ENCODE assay signal across 17 cellular contexts in genomic region chr11:47786373-47786772, GRCh38. TPM values are rescaled to one million over a fixed set of nuclear protein-coding genes. Genes with fewer than 3 reads are reported as not detected.
DNase-seq lines count a peak whose midpoint lies in the region; ATAC-seq, FAIRE-seq and TF ChIP-seq lines count a peak whose summit lies in the region.
"Had no signal": no experiment of that assay in that cellular context is flagged by ENCODE, and none has a peak within 500 bp of the region (broad histone marks: within the 10 kb centered on the region; RNA-seq: fewer than 3 reads in every experiment).

No MANE protein-coding gene starts in this region.

- H3K4me3 ChIP-seq in bronchial epithelial cell (ENCODE audit: low read depth, low read length): no peak overlapping the region
- H3K4me3 ChIP-seq in right cardiac atrium (ENCODE audit: low read length): no peak overlapping the region
- H3K4me3 ChIP-seq: coronary artery, thoracic aorta had no signal

- in situ Hi-C loops in GM13977 (cut with MboI; ENCODE audit: low pct_unique_long_range_greater_than_20kb, low sequenced_read_pairs, unreplicated experiment): no loop called here

- H3K4me1 ChIP-seq in right cardiac atrium (ENCODE audit: control insufficient read depth, insufficient read depth, low read length): peaks cover 1% of the 10 kb centered on the region

- peaks cover 6% of the 10 kb centered on the region for H3K36me3 ChIP-seq in bronchial epithelial cell (ENCODE audit: control insufficient read depth, insufficient read depth, low read length)

- H3K36me3 Mint-ChIP-seq in activated naive CD4-positive, alpha-beta T cell treated with anti-CD3 and anti-CD28 coated beads, Interleukin-2, amount 50 U/mL, for 72 hours: peaks cover 13 to 19% of the 10 kb centered on the region in 2 donors

- peak; percentile 71 to 88 for ATAC-seq in right cardiac atrium
- no peak for ATAC-seq in activated naive CD4-positive, alpha-beta T cell treated with anti-CD3 and anti-CD28 coated beads, Interleukin-2, amount 50 U/mL, for 72 hours
- ATAC-seq: esophagus mucosa had no signal

- H3K9me3 Mint-ChIP-seq in activated naive CD4-positive, alpha-beta T cell treated with anti-CD3 and anti-CD28 coated beads, Interleukin-2, amount 50 U/mL, for 72 hours: no peaks in the 10 kb centered on the region
- H3K9me3 Mint-ChIP-seq: activated naive CD8-positive, alpha-beta T cell treated with anti-CD3 and anti-CD28 coated beads, Interleukin-2, amount 10 ng/mL, durations not matched to agents 7 days and 5 days had no signal

- H3K9me3 ChIP-seq in right cardiac atrium (ENCODE audit: control insufficient read depth, low read length): no peaks in the 10 kb centered on the region
- H3K9me3 ChIP-seq: thoracic aorta had no signal

- WGBS in right cardiac atrium: 30% methylated on average over 2 of the region's 2 CpGs

- DNase-seq in NCI-H1436 (lab: John Stamatoyannopoulos, UW) (peak; percentile 20), NCI-H1436 treated with DMSO at 0.1 percent for 48 hours (lab: John Stamatoyannopoulos, UW) (no peak), NCI-H1105 (lab: John Stamatoyannopoulos, UW) (peak; percentile 51), bronchial epithelial cell (ENCODE audit: low read depth) (peak; percentile 28), right cardiac atrium (peak; percentile 57 to 89 (median 86)), GM13977 (ENCODE audit: low spot score) (no peak), NOMO-1 (lab: John Stamatoyannopoulos, UW; ENCODE audit: unreplicated experiment in 2 of 2) (no peak)
- no peak for DNase-seq in activated naive CD4-positive, alpha-beta T cell treated with anti-CD3 and anti-CD28 coated beads, Interleukin-2, amount 50 U/mL, for 72 hours (ENCODE audit: low spot score in 2 of 2)
- DNase-seq: 8988T; activated naive CD8-positive, alpha-beta T cell treated with anti-CD3 and anti-CD28 coated beads, Interleukin-2, amount 10 ng/mL, durations not matched to agents 7 days and 5 days; NCI-H1417; stimulated activated CD4-positive, alpha-beta T cell treated with anti-CD3 and anti-CD28 coated beads, Interleukin-12 subunit alpha, Interleukin-12 subunit beta, amount 100 ng/mL, for 4 hours had no signal

- no peak overlapping the region for H3K27ac ChIP-seq in right cardiac atrium (ENCODE audit: low read length)
- H3K27ac ChIP-seq: coronary artery, thoracic aorta, VCaP had no signal

- intact Hi-C loops in right cardiac atrium (cut with DNase I): no loop called here

- TF ChIP-seq CTCF in bronchial epithelial cell (IDR thresholded peaks at IDR 0.05; ENCODE audit: insufficient read depth, low read length, severe bottlenecking) (no peak), GM13977 (IDR thresholded peaks at IDR 0.05; ENCODE audit: extremely low read depth, insufficient read depth, missing control alignments) (no peak)

- H3K27ac Mint-ChIP-seq in activated naive CD4-positive, alpha-beta T cell treated with anti-CD3 and anti-CD28 coated beads, Interleukin-2, amount 50 U/mL, for 72 hours: peak overlapping the region in 1 of 2 donors; percentile 26
- H3K27ac Mint-ChIP-seq: activated naive CD8-positive, alpha-beta T cell treated with anti-CD3 and anti-CD28 coated beads, Interleukin-2, amount 10 ng/mL, durations not matched to agents 7 days and 5 days had no signal

- H3K27me3 ChIP-seq in bronchial epithelial cell (ENCODE audit: control insufficient read depth, insufficient read depth, low read length) (no peaks in the 10 kb centered on the region), right cardiac atrium (ENCODE audit: control insufficient read depth, insufficient read depth) (no peaks in the 10 kb centered on the region)

- no peak for FAIRE-seq in bronchial epithelial cell (lab: Jason Lieb, UNC)
- FAIRE-seq: D721Med had no signal

RNA-seq across cellular contexts. Expression of gene FNBP4, which starts 19.2 kb away (rescaled TPM):
- total RNA-seq in bronchial epithelial cell (65.3 and 67.2 TPM in 2 replicates), right cardiac atrium (10 to 100 TPM; 36.2 to 49.0 (median 39.2) TPM)
- 23.5 TPM for polyA plus RNA-seq in right cardiac atrium
- 100 to 1,000 TPM; 130 to 147 TPM for total RNA-seq in activated naive CD4-positive, alpha-beta T cell treated with anti-CD3 and anti-CD28 coated beads, Interleukin-2, amount 50 U/mL, for 72 hours

Comparison
In these comparisons a context has a peak if more than half of its experiments do, and no peak if none do; other contexts are left out.
1. DNase-seq: peak in NCI-H1436 (single experiment), NCI-H1105 (single experiment), bronchial epithelial cell (single experiment) and right cardiac atrium (3 of 3); none in NCI-H1436 treated with DMSO at 0.1 percent for 48 hours (single experiment), activated naive CD4-positive, alpha-beta T cell treated with anti-CD3 and anti-CD28 coated beads, Interleukin-2, amount 50 U/mL, for 72 hours (0 of 2), GM13977 (single experiment) and NOMO-1 (0 of 2).
2. ATAC-seq: peak in right cardiac atrium (2 of 2); none in activated naive CD4-positive, alpha-beta T cell treated with anti-CD3 and anti-CD28 coated beads, Interleukin-2, amount 50 U/mL, for 72 hours (0 of 2).